19 cellular contexts compared by ENCODE assay signal in genomic region chr3:170759511-170760173, GRCh38.
"Had no signal": no experiment of that assay in that cellular context is flagged by ENCODE, and none has a peak within 500 bp of the region (broad histone marks: within the 10 kb centered on the region; RNA-seq: fewer than 3 reads in every experiment).

No MANE protein-coding gene starts in this region.

- H3K9me3 Mint-ChIP-seq: activated CD4-positive, alpha-beta memory T cell treated with anti-CD3 and anti-CD28 coated beads for 36 hours; activated naive CD8-positive, alpha-beta T cell treated with anti-CD3 and anti-CD28 coated beads, Interleukin-2, amount 50 U/mL, for 24 hours; activated T-helper 1 cell treated with anti-CD3 and anti-CD28 coated beads, Interleukin-12 subunit alpha, Interleukin-12 subunit beta, Interleukin-2, Interleukin-4 antibody, amounts not matched to agents 30 ng/mL and 10 ng/mL and 1 ng/mL, durations not matched to agents 14 hours and 24 hours and 36 hours; effector memory CD8-positive, alpha-beta T cell; nephron progenitor cell; stimulated activated effector memory CD8-positive, alpha-beta T cell treated with anti-CD3 and anti-CD28 coated beads, Interleukin-12 subunit alpha, Interleukin-12 subunit beta, amount 100 ng/mL, for 72 hours; T-helper 2 cell treated with Interferon-gamma antibody and Interleukin-4, amounts not matched to agents 5 μg/mL and 100 μg/mL, for 36 hours had no signal

- H3K36me3 ChIP-seq: right atrium auricular region, tibial artery had no signal

- H3K4me1 Mint-ChIP-seq: activated naive CD8-positive, alpha-beta T cell treated with anti-CD3 and anti-CD28 coated beads, Interleukin-2, amount 50 U/mL, for 24 hours; stimulated activated effector memory CD8-positive, alpha-beta T cell treated with anti-CD3 and anti-CD28 coated beads, Interleukin-12 subunit alpha, Interleukin-12 subunit beta, amount 100 ng/mL, for 72 hours had no signal

- H3K4me3 Mint-ChIP-seq: activated CD4-positive, alpha-beta memory T cell treated with anti-CD3 and anti-CD28 coated beads for 36 hours; activated naive CD8-positive, alpha-beta T cell treated with anti-CD3 and anti-CD28 coated beads, Interleukin-2, amount 50 U/mL, for 24 hours; activated T-helper 1 cell treated with anti-CD3 and anti-CD28 coated beads, Interleukin-12 subunit alpha, Interleukin-12 subunit beta, Interleukin-2, Interleukin-4 antibody, amounts not matched to agents 30 ng/mL and 10 ng/mL and 1 ng/mL, durations not matched to agents 14 hours and 24 hours and 36 hours; effector memory CD8-positive, alpha-beta T cell; nephron progenitor cell; stimulated activated effector memory CD8-positive, alpha-beta T cell treated with anti-CD3 and anti-CD28 coated beads, Interleukin-12 subunit alpha, Interleukin-12 subunit beta, amount 100 ng/mL, for 72 hours; T-helper 2 cell treated with Interferon-gamma antibody and Interleukin-4, amounts not matched to agents 5 μg/mL and 100 μg/mL, for 36 hours had no signal

- H3K27me3 ChIP-seq: right atrium auricular region, tibial artery had no signal

- H3K27ac Mint-ChIP-seq: activated CD4-positive, alpha-beta memory T cell treated with anti-CD3 and anti-CD28 coated beads for 36 hours; activated naive CD8-positive, alpha-beta T cell treated with anti-CD3 and anti-CD28 coated beads, Interleukin-2, amount 50 U/mL, for 24 hours; activated T-helper 1 cell treated with anti-CD3 and anti-CD28 coated beads, Interleukin-12 subunit alpha, Interleukin-12 subunit beta, Interleukin-2, Interleukin-4 antibody, amounts not matched to agents 30 ng/mL and 10 ng/mL and 1 ng/mL, durations not matched to agents 14 hours and 24 hours and 36 hours; stimulated activated effector memory CD8-positive, alpha-beta T cell treated with anti-CD3 and anti-CD28 coated beads, Interleukin-12 subunit alpha, Interleukin-12 subunit beta, amount 100 ng/mL, for 72 hours; T-helper 2 cell treated with Interferon-gamma antibody and Interleukin-4, amounts not matched to agents 5 μg/mL and 100 μg/mL, for 36 hours had no signal

- ATAC-seq: activated naive CD8-positive, alpha-beta T cell treated with anti-CD3 and anti-CD28 coated beads, Interleukin-2, amount 50 U/mL, for 24 hours; effector memory CD8-positive, alpha-beta T cell; stimulated activated effector memory CD8-positive, alpha-beta T cell treated with anti-CD3 and anti-CD28 coated beads, Interleukin-12 subunit alpha, Interleukin-12 subunit beta, amount 100 ng/mL, for 72 hours had no signal

- H3K27ac ChIP-seq: coronary artery, right atrium auricular region, tibial artery had no signal

- H3K4me3 ChIP-seq: coronary artery, right atrium auricular region, smooth muscle cell, tibial artery had no signal

- DNase-seq: activated CD4-positive, alpha-beta memory T cell treated with anti-CD3 and anti-CD28 coated beads for 36 hours; activated CD4-positive, alpha-beta T cell treated with anti-CD3 and anti-CD28 coated beads for 1 hour; activated CD8-positive, alpha-beta memory T cell treated with anti-CD3 and anti-CD28 coated beads, Interleukin-2, amount 50 U/mL, for 4 hours; activated naive CD4-positive, alpha-beta T cell treated with Interleukin-2 at 50 U/mL for 16 hours; activated naive CD8-positive, alpha-beta T cell treated with anti-CD3 and anti-CD28 coated beads, Interleukin-2, amount 50 U/mL, for 24 hours; caudate nucleus; effector memory CD8-positive, alpha-beta T cell; hypothalamus; mammary epithelial cell; nephron progenitor cell; SIG-M5; SW 1271; tibial artery had no signal

- H3K36me3 Mint-ChIP-seq: activated CD4-positive, alpha-beta memory T cell treated with anti-CD3 and anti-CD28 coated beads for 36 hours; stimulated activated effector memory CD8-positive, alpha-beta T cell treated with anti-CD3 and anti-CD28 coated beads, Interleukin-12 subunit alpha, Interleukin-12 subunit beta, amount 100 ng/mL, for 72 hours had no signal

- H3K9me3 ChIP-seq: right atrium auricular region, tibial artery had no signal

- H3K4me1 ChIP-seq: right atrium auricular region had no signal
